In the genomic region with DNA sequence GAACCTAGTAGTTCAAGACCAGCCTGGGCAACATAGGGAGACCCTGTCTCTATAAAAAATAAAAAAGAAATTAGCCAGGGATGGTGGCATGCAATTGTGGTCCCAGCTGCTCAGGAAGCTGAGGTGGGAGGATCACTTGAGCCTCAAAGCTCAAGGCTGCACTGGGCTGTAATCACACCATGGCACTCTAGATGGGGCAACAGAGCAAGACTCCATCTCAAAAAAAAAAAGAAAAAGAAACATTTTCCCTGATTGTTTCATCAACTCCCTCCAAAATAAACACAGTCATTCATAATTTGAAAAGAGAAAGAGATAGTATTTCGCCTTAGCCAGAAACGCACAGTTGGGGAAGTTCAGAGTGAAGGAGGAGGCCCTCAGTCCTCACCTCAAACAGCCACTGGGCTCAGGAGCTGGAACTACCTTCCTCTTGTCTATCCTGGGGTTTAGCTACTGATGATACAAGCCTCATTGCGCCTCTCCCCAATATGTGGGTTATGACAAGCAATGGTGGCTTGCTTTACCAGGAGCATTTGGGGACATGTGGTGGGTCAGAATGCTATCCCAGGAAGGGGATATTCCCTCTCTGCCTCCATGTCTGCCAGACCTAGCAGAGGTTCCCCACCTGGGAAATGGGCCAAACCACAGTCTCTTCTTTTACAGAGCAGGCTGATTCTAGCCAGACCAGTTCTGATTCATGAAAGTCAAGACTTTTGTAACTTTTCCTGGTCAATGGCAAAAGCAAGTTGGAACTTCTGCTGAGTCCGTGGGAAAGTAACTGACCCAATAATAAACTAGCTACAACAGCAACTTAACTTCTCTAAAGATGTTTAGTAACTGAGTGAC, we compare ENCODE assay signal across 9 cellular contexts. TPM values are rescaled to one million over a fixed set of nuclear protein-coding genes. Genes with fewer than 3 reads are reported as not detected.
DNase-seq lines count a peak whose midpoint lies in the region; TF ChIP-seq lines count a peak whose summit lies in the region.
"Had no signal": no experiment of that assay in that cellular context is flagged by ENCODE, and none has a peak within 500 bp of the region (broad histone marks: within the 10 kb centered on the region; RNA-seq: fewer than 3 reads in every experiment).

No MANE protein-coding gene starts in this region.

- peaks cover 5% of the 10 kb centered on the region for H3K4me1 Mint-ChIP-seq in activated CD4-positive, alpha-beta memory T cell treated with anti-CD3 and anti-CD28 coated beads for 36 hours (ENCODE audit: low read depth)

- H2BK120ac ChIP-seq in trophoblast cell (ENCODE audit: insufficient read depth, low read length, poor library complexity): no peak overlapping the region

- CTCF ChIA-PET in PC-9 (lab: Charles Lee): no interaction called here
- CTCF ChIA-PET in activated CD4-positive, alpha-beta memory T cell treated with anti-CD3 and anti-CD28 coated beads for 36 hours (lab: Charles Lee): no interaction called here

- peak overlapping the region; percentile 83 for H4K91ac ChIP-seq in trophoblast cell (ENCODE audit: low read depth, low read length)

- peaks cover 4% of the 10 kb centered on the region; the same call in 1 of the 2 replicates for H3K9me3 ChIP-seq in PC-9 (ENCODE audit: insufficient read depth, low read depth)
- H3K9me3 ChIP-seq in trophoblast cell (ENCODE audit: insufficient read depth, low read depth, low read length): no peaks in the 10 kb centered on the region

- TF ChIP-seq CTCF in PC-9 (conservative IDR thresholded peaks at IDR 0.05): peak; percentile 48; the same call in 1 of the 2 replicates
- TF ChIP-seq CTCF in fibroblast of pulmonary artery (IDR thresholded peaks at IDR 0.05; ENCODE audit: low read length, missing control alignments): peak; percentile 33

- H3K27me3 Mint-ChIP-seq in activated CD4-positive, alpha-beta memory T cell treated with anti-CD3 and anti-CD28 coated beads for 36 hours: peaks cover 11% of the 10 kb centered on the region

- H3K4me3 Mint-ChIP-seq in activated CD4-positive, alpha-beta memory T cell treated with anti-CD3 and anti-CD28 coated beads for 36 hours: no peak overlapping the region
- H3K4me3 Mint-ChIP-seq: activated T-helper 1 cell treated with anti-CD3 and anti-CD28 coated beads, Interleukin-12 subunit alpha, Interleukin-12 subunit beta, Interleukin-2, Interleukin-4 antibody, amounts not matched to agents 30 ng/mL and 10 ng/mL and 1 ng/mL, durations not matched to agents 14 hours and 24 hours and 36 hours had no signal

- no peak overlapping the region for H3K9ac ChIP-seq in trophoblast cell (ENCODE audit: low read length)

- H3K4me3 ChIP-seq in PC-9 (0 out of 2 replicates have a peak overlapping the region, but pooled peaks have one; percentile 9), fibroblast of pulmonary artery (replicated peaks; ENCODE audit: low read depth, low read length) (no peak overlapping the region), trophoblast cell (ENCODE audit: low read depth, low read length) (no peak overlapping the region)

- no peak overlapping the region for H4K8ac ChIP-seq in trophoblast cell (ENCODE audit: low read depth, low read length)

- H3K4me2 ChIP-seq in PC-9 (peak overlapping the region; percentile 57), trophoblast cell (ENCODE audit: low read length) (no peak overlapping the region)

- peak overlapping the region; percentile 24 for H3K14ac ChIP-seq in trophoblast cell (ENCODE audit: low read length)

- H3F3A ChIP-seq in PC-9 (ENCODE audit: insufficient read depth, low read depth): peaks cover 28% of the 10 kb centered on the region

- no CpG with 5 or more reads among the region's 4 CpGs for WGBS in trophoblast cell (ENCODE audit: extremely low coverage, insufficient coverage, insufficient read length)

- POLR2A ChIA-PET in PC-9 (lab: Charles Lee; ENCODE audit: unreplicated experiment): interaction anchor here (0.6 kb wide), 1 partner anchor 545 kb away, joined by 5 read pairs; no protein-coding TSS in a partner anchor
- POLR2A ChIA-PET in activated CD4-positive, alpha-beta memory T cell treated with anti-CD3 and anti-CD28 coated beads for 36 hours (lab: Charles Lee): no interaction called here

- no peaks in the 10 kb centered on the region for H3K36me3 ChIP-seq in PC-9 (ENCODE audit: low read depth)
- peaks cover 0 to 4% of the 10 kb centered on the region in 2 experiments for H3K36me3 ChIP-seq in trophoblast cell (ENCODE audit: control insufficient read depth in 1 of 2, insufficient read depth in 2 of 2, low read length in 2 of 2)

- peak overlapping the region; percentile 84 for H3K18ac ChIP-seq in trophoblast cell (ENCODE audit: low read length)

- H3K4ac ChIP-seq in trophoblast cell (ENCODE audit: low read depth, low read length): peak overlapping the region; percentile 12

- peak overlapping the region; percentile 34 for H2BK12ac ChIP-seq in trophoblast cell (ENCODE audit: low read length)

- H3K9me3 Mint-ChIP-seq in activated CD4-positive, alpha-beta memory T cell treated with anti-CD3 and anti-CD28 coated beads for 36 hours: peaks cover 11% of the 10 kb centered on the region
- H3K9me3 Mint-ChIP-seq: activated T-helper 1 cell treated with anti-CD3 and anti-CD28 coated beads, Interleukin-12 subunit alpha, Interleukin-12 subunit beta, Interleukin-2, Interleukin-4 antibody, amounts not matched to agents 30 ng/mL and 10 ng/mL and 1 ng/mL, durations not matched to agents 14 hours and 24 hours and 36 hours had no signal

- intact Hi-C loops in PC-9 (cut with micrococcal nuclease; ENCODE audit: unreplicated experiment): loop anchor here (1.0 to 5.0 kb wide), 2 partner anchors 8 to 56 kb away; no protein-coding TSS in a partner anchor
- intact Hi-C loops in activated CD4-positive, alpha-beta memory T cell treated with anti-CD3 and anti-CD28 coated beads for 36 hours (cut with micrococcal nuclease): no loop called here

- H4K20me1 ChIP-seq in PC-9 (ENCODE audit: insufficient read depth): no peaks in the 10 kb centered on the region

- BruUV-seq in PC-9 (replicated peaks; lab: Mats Ljungman, UMichigan): no TSS peak

- H4K12ac ChIP-seq in trophoblast cell (ENCODE audit: low read depth, low read length): no peak overlapping the region

- H3K27me3 ChIP-seq in PC-9 (ENCODE audit: insufficient read depth, low read depth): no peaks in the 10 kb centered on the region
- no peaks in the 10 kb centered on the region for H3K27me3 ChIP-seq in trophoblast cell (ENCODE audit: insufficient read depth, low read length)

- peaks cover 3% of the 10 kb centered on the region for H3K79me1 ChIP-seq in trophoblast cell (ENCODE audit: low read length)

- H3K9me2 ChIP-seq in PC-9 (ENCODE audit: insufficient read depth): no peaks in the 10 kb centered on the region

- H3K27ac Mint-ChIP-seq in activated CD4-positive, alpha-beta memory T cell treated with anti-CD3 and anti-CD28 coated beads for 36 hours: no peak overlapping the region
- H3K27ac Mint-ChIP-seq: activated T-helper 1 cell treated with anti-CD3 and anti-CD28 coated beads, Interleukin-12 subunit alpha, Interleukin-12 subunit beta, Interleukin-2, Interleukin-4 antibody, amounts not matched to agents 30 ng/mL and 10 ng/mL and 1 ng/mL, durations not matched to agents 14 hours and 24 hours and 36 hours had no signal

- H3K36me3 Mint-ChIP-seq in activated CD4-positive, alpha-beta memory T cell treated with anti-CD3 and anti-CD28 coated beads for 36 hours: no peaks in the 10 kb centered on the region

- DNase-seq in Daoy (ENCODE audit: low read depth): peak; percentile 62
- DNase-seq in PC-9: peak; percentile 66 to 92
- DNase-seq in fibroblast of pulmonary artery (ENCODE audit: low read depth): peak; percentile 84
- peak; percentile 27 to 49 for DNase-seq in trophoblast cell
- DNase-seq in NCI-H510A (lab: John Stamatoyannopoulos, UW): no peak
- DNase-seq in D341Med (ENCODE audit: low spot score): no peak
- no peak for DNase-seq in activated CD4-positive, alpha-beta memory T cell treated with anti-CD3 and anti-CD28 coated beads for 36 hours
- no peak for DNase-seq in COLO829 (ENCODE audit: low spot score)

- H3K79me2 ChIP-seq in PC-9 (ENCODE audit: low read depth) (no peaks in the 10 kb centered on the region), trophoblast cell (ENCODE audit: control insufficient read depth, insufficient read depth, low read length, poor library complexity) (no peaks in the 10 kb centered on the region)

- peak overlapping the region; percentile 9 for H2BK5ac ChIP-seq in trophoblast cell (ENCODE audit: low read depth, low read length, poor library complexity)

- H3K4me1 ChIP-seq in PC-9 (replicated peaks; ENCODE audit: insufficient read depth) (peaks cover 39% of the 10 kb centered on the region), trophoblast cell (ENCODE audit: control insufficient read depth in 1 of 2, insufficient read depth in 2 of 2, low read length in 2 of 2) (peaks cover 7 to 10% of the 10 kb centered on the region in 2 experiments)

- H3K27ac ChIP-seq in PC-9: peak overlapping the region; percentile 79
- peak overlapping the region; percentile 58 for H3K27ac ChIP-seq in trophoblast cell (ENCODE audit: low read depth, low read length)

- no peak overlapping the region for H2AFZ ChIP-seq in PC-9
- H2AFZ ChIP-seq in trophoblast cell (ENCODE audit: insufficient read depth, low read length, poor library complexity): no peak overlapping the region

- peak overlapping the region; percentile 35 for H2AK5ac ChIP-seq in trophoblast cell (ENCODE audit: low read length)

- no peak overlapping the region for H3K23ac ChIP-seq in trophoblast cell (ENCODE audit: low read length)

RNA-seq across cellular contexts. Expression of a gene that starts 22.2 kb away (rescaled TPM):
- 13.7 and 14.1 TPM in 2 replicates for total RNA-seq in Daoy (2014; rRNA removed; shearing (Covaris generic))
- 20.1 and 24.4 TPM in 2 replicates for total RNA-seq in PC-9 (2021)
- polyA plus RNA-seq in trophoblast cell (2013): 21.6 and 21.7 TPM in 2 replicates
- total RNA-seq in activated CD4-positive, alpha-beta memory T cell treated with anti-CD3 and anti-CD28 coated beads for 36 hours: 10 to 100 TPM; 22.3 to 24.1 TPM

Comparison
In these comparisons a context has a peak if more than half of its experiments do, and no peak if none do; other contexts are left out.
1. DNase-seq: peak in Daoy (single experiment), PC-9 (2 of 2), fibroblast of pulmonary artery (single experiment) and trophoblast cell (2 of 2); none in NCI-H510A (single experiment), D341Med (single experiment), activated CD4-positive, alpha-beta memory T cell treated with anti-CD3 and anti-CD28 coated beads for 36 hours (single experiment) and COLO829 (single experiment).